16 cellular contexts compared by ENCODE assay signal in genomic region chr3:123750209-123750608, GRCh38.
DNase-seq lines count a peak whose midpoint lies in the region; ATAC-seq, FAIRE-seq and TF ChIP-seq lines count a peak whose summit lies in the region.
"Had no signal": no experiment of that assay in that cellular context is flagged by ENCODE, and none has a peak within 500 bp of the region (broad histone marks: within the 10 kb centered on the region; RNA-seq: fewer than 3 reads in every experiment).

No MANE protein-coding gene starts in this region.

- peaks cover 4% of the 10 kb centered on the region for H3K9me3 Mint-ChIP-seq in Calu3 (ENCODE audit: low read depth, unreplicated experiment)
- H3K9me3 Mint-ChIP-seq: activated T-cell treated with anti-CD3 and anti-CD28 coated beads, Interleukin-2, amount 50 U/mL, for 72 hours; memory B cell; T-helper 2 cell treated with Interferon-gamma antibody and Interleukin-4, amounts not matched to agents 5 μg/mL and 100 μg/mL, for 36 hours had no signal

- peak overlapping the region; percentile 94 for H3K27ac ChIP-seq in fibroblast of lung (ENCODE audit: insufficient read depth, low read length)

- H4K20me1 ChIP-seq in fibroblast of lung (ENCODE audit: control insufficient read depth, extremely low read depth, insufficient read depth, low read length), result no peaks in the 10 kb centered on the region

- ATAC-seq in sciatic nerve (peak; percentile 40), GM21390 (IDR thresholded peaks at IDR 0.05; ENCODE audit: unreplicated experiment) (no peak), GM18868 (IDR thresholded peaks at IDR 0.05; ENCODE audit: unreplicated experiment) (no peak), HG03342 (IDR thresholded peaks at IDR 0.05; ENCODE audit: unreplicated experiment) (no peak)
- ATAC-seq: activated T-cell treated with anti-CD3 and anti-CD28 coated beads, Interleukin-2, amount 50 U/mL, for 72 hours; stimulated activated naive CD8-positive, alpha-beta T cell treated with anti-CD3 and anti-CD28 coated beads, Interleukin-15, Interleukin-2, amounts not matched to agents 100 U/mL and 50 U/mL, for 24 hours had no signal

- no peaks in the 10 kb centered on the region for H3K27me3 Mint-ChIP-seq in Calu3 (ENCODE audit: unreplicated experiment)

- no TSS peak for BruUV-seq in Calu3 (replicated peaks; lab: Mats Ljungman, UMichigan)

- H2AFZ ChIP-seq in fibroblast of lung (ENCODE audit: low read length), result no peak overlapping the region

- DNase-seq in Calu3 (no peak), RCC 7860 (ENCODE audit: low spot score) (peak; percentile 43), fibroblast of lung (ENCODE audit: low read depth in 2 of 2) (no peak), sciatic nerve (ENCODE audit: low spot score) (no peak), iPS-NIHi11 (ENCODE audit: low spot score) (no peak)
- DNase-seq: activated CD4-positive, alpha-beta T cell treated with anti-CD3 and anti-CD28 coated beads for 48 hours; activated T-cell treated with anti-CD3 and anti-CD28 coated beads, Interleukin-2, amount 50 U/mL, for 72 hours; NCI-H2029; nucleus accumbens; spleen; stimulated activated naive CD8-positive, alpha-beta T cell treated with anti-CD3 and anti-CD28 coated beads, Interleukin-15, Interleukin-2, amounts not matched to agents 100 U/mL and 50 U/mL, for 24 hours had no signal

- H3K27me3 ChIP-seq in fibroblast of lung (ENCODE audit: control insufficient read depth, insufficient read depth, low read length), result no peaks in the 10 kb centered on the region
- H3K27me3 ChIP-seq: spleen had no signal

- H3K4me2 ChIP-seq in fibroblast of lung (ENCODE audit: extremely low read depth, insufficient read depth, low read length), result peak overlapping the region; percentile 17

- TF ChIP-seq CTCF in Calu3 (IDR thresholded peaks at IDR 0.05; ENCODE audit: unreplicated experiment) (no peak), fibroblast of lung (conservative IDR thresholded peaks at IDR 0.05 in 1 of 2, IDR thresholded peaks at IDR 0.05 in 1 of 2; ENCODE audit: low read depth in 1 of 2, low read length in 2 of 2) (no peak)

- CTCF ChIA-PET in Calu3 (lab: Charles Lee), result interaction anchor here (0.6 to 0.9 kb wide), 4 partner anchors 69 to 230 kb away, joined by 3 to 4 read pairs (median 3); partner anchors contain the start of gene CCDC14

- H3K4me3 ChIP-seq in fibroblast of lung (replicated peaks in 1 of 4; ENCODE audit: control extremely low read depth in 1 of 4, insufficient read depth in 1 of 4, low read depth in 3 of 4, low read length in 4 of 4), result no peak overlapping the region
- H3K4me3 ChIP-seq: spleen had no signal

- intact Hi-C loops in Calu3 (cut with micrococcal nuclease; ENCODE audit: unreplicated experiment) (loop anchor here (10.0 kb wide), 1 partner anchor 215 kb away; the partner anchor contains the start of gene CCDC14), sciatic nerve (cut with DNase I) (no loop called here)

- H3K9me3 ChIP-seq in fibroblast of lung (ENCODE audit: control insufficient read depth, insufficient read depth, low read depth, low read length), result no peaks in the 10 kb centered on the region
- H3K9me3 ChIP-seq: spleen had no signal

- H3K27ac Mint-ChIP-seq in Calu3 (ENCODE audit: unreplicated experiment), result peak overlapping the region; percentile 81
- H3K27ac Mint-ChIP-seq: activated T-cell treated with anti-CD3 and anti-CD28 coated beads, Interleukin-2, amount 50 U/mL, for 72 hours; memory B cell; T-helper 2 cell treated with Interferon-gamma antibody and Interleukin-4, amounts not matched to agents 5 μg/mL and 100 μg/mL, for 36 hours had no signal

- H3K36me3 Mint-ChIP-seq in Calu3 (ENCODE audit: insufficient read depth, unreplicated experiment), result no peaks in the 10 kb centered on the region
- H3K36me3 Mint-ChIP-seq: memory B cell had no signal

- H3K79me2 ChIP-seq in fibroblast of lung (ENCODE audit: control insufficient read depth, insufficient read depth, low read length), result peaks cover 2% of the 10 kb centered on the region

- peaks cover 11% of the 10 kb centered on the region for H3K36me3 ChIP-seq in fibroblast of lung (ENCODE audit: control insufficient read depth, insufficient read depth, low read length)
- H3K36me3 ChIP-seq: spleen had no signal

- H3K4me1 Mint-ChIP-seq in Calu3 (ENCODE audit: low read depth, unreplicated experiment), result peaks cover 39% of the 10 kb centered on the region
- H3K4me1 Mint-ChIP-seq: memory B cell had no signal

- H3K4me1 ChIP-seq in fibroblast of lung (ENCODE audit: control insufficient read depth, extremely low read depth, insufficient read depth, low read length), result peaks cover 28% of the 10 kb centered on the region
- H3K4me1 ChIP-seq: spleen had no signal

- FAIRE-seq in RCC 7860 (lab: Jason Lieb, UNC), result peak; percentile 21

- no peak overlapping the region for H3K4me3 Mint-ChIP-seq in Calu3 (ENCODE audit: low read depth, unreplicated experiment)
- H3K4me3 Mint-ChIP-seq: activated T-cell treated with anti-CD3 and anti-CD28 coated beads, Interleukin-2, amount 50 U/mL, for 72 hours; memory B cell; T-helper 2 cell treated with Interferon-gamma antibody and Interleukin-4, amounts not matched to agents 5 μg/mL and 100 μg/mL, for 36 hours had no signal

- no peak overlapping the region for H3K9ac ChIP-seq in fibroblast of lung (ENCODE audit: insufficient read depth, low read length)
